Comparison of ENCODE assay signal across 1 cellular context in genomic region chr12:106585862-106586534, GRCh38.
TF ChIP-seq lines count a peak whose summit lies in the region.

No MANE protein-coding gene starts in this region.

TF ChIP-seq in GM12878, 131 proteins besides CTCF, POLR2A, EP300 and RAD21 (continued from another document):
- TF ChIP-seq, protein P1, sequence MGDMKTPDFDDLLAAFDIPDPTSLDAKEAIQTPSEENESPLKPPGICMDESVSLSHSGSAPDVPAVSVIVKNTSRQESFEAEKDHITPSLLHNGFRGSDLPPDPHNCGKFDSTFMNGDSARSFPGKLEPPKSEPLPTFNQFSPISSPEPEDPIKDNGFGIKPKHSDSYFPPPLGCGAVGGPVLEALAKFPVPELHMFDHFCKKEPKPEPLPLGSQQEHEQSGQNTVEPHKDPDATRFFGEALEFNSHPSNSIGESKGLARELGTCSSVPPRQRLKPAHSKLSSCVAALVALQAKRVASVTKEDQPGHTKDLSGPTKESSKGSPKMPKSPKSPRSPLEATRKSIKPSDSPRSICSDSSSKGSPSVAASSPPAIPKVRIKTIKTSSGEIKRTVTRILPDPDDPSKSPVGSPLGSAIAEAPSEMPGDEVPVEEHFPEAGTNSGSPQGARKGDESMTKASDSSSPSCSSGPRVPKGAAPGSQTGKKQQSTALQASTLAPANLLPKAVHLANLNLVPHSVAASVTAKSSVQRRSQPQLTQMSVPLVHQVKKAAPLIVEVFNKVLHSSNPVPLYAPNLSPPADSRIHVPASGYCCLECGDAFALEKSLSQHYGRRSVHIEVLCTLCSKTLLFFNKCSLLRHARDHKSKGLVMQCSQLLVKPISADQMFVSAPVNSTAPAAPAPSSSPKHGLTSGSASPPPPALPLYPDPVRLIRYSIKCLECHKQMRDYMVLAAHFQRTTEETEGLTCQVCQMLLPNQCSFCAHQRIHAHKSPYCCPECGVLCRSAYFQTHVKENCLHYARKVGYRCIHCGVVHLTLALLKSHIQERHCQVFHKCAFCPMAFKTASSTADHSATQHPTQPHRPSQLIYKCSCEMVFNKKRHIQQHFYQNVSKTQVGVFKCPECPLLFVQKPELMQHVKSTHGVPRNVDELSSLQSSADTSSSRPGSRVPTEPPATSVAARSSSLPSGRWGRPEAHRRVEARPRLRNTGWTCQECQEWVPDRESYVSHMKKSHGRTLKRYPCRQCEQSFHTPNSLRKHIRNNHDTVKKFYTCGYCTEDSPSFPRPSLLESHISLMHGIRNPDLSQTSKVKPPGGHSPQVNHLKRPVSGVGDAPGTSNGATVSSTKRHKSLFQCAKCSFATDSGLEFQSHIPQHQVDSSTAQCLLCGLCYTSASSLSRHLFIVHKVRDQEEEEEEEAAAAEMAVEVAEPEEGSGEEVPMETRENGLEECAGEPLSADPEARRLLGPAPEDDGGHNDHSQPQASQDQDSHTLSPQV (IDR thresholded peaks at IDR 0.05), result no peak
- TF ChIP-seq KAT2A (conservative IDR thresholded peaks at IDR 0.05; ENCODE audit: control insufficient read depth, low read depth, low read length), result no peak
- TF ChIP-seq CHD2 (IDR thresholded peaks at IDR 0.05; ENCODE audit: borderline replicate concordance, low read depth, low read length), result no peak
